Comparison of ENCODE assay signal across 8 cellular contexts in genomic region chr2:68909793-68910674, GRCh38. TPM values are rescaled to one million over a fixed set of nuclear protein-coding genes. Genes with fewer than 3 reads are reported as not detected.
DNase-seq lines count a peak whose midpoint lies in the region; ATAC-seq and TF ChIP-seq lines count a peak whose summit lies in the region.

No MANE protein-coding gene starts in this region.

- CTCF ChIA-PET in IMR-90 (lab: Yijun Ruan, JAX) = interaction anchor here (0.7 to 1.4 kb wide), 8 partner anchors 94 to 443 kb away, joined by 3 to 7 read pairs (median 3); partner anchors contain the start of gene FBXO48

- H3K9me1 ChIP-seq in IMR-90 (ENCODE audit: insufficient read depth, low read length) = peaks cover 6% of the 10 kb centered on the region; the same call in 1 of the 2 replicates

- H3K36me3 ChIP-seq in IMR-90 (ENCODE audit: control insufficient read depth, insufficient read depth, low read length) = no peaks in the 10 kb centered on the region
- H3K36me3 ChIP-seq in OCI-LY1 (ENCODE audit: insufficient read depth, low read length) = no peaks in the 10 kb centered on the region
- no peaks in the 10 kb centered on the region for H3K36me3 ChIP-seq in esophagus muscularis mucosa
- no peaks in the 10 kb centered on the region for H3K36me3 ChIP-seq in testis (ENCODE audit: low read depth, missing control alignments)

- no peaks in the 10 kb centered on the region for H3K79me1 ChIP-seq in IMR-90 (ENCODE audit: low read depth in 1 of 2, low read length in 2 of 2)

- no peaks in the 10 kb centered on the region for H3K27me3 Mint-ChIP-seq in neural crest cell (ENCODE audit: low read depth)

- H3K56ac ChIP-seq in IMR-90 (ENCODE audit: extremely low read depth, insufficient read depth, low read length) = no peak overlapping the region

- no peak overlapping the region for H3K4me3 Mint-ChIP-seq in neural crest cell

- H3K9me2 ChIP-seq in OCI-LY1 (ENCODE audit: low read depth, low read length) = no peaks in the 10 kb centered on the region

- no peak overlapping the region for H3K4ac ChIP-seq in IMR-90 (ENCODE audit: low read depth, low read length)

- H3K23ac ChIP-seq in IMR-90 (ENCODE audit: low read depth, low read length) = no peak overlapping the region

- H3K36me3 Mint-ChIP-seq in neural crest cell (ENCODE audit: low read depth) = no peaks in the 10 kb centered on the region

- H3K4me3 ChIP-seq in IMR-90 (ENCODE audit: insufficient read depth, low read depth, low read length) (no peak overlapping the region), OCI-LY1 (ENCODE audit: low read depth, low read length, poor library complexity, severe bottlenecking) (no peak overlapping the region), esophagus muscularis mucosa (no peak overlapping the region), testis (no peak overlapping the region)

- WGBS in IMR-90 (ENCODE audit: extremely low coverage in 2 of 2, insufficient read length in 1 of 2), 2 experiments = no CpG with 5 or more reads among the region's 3 CpGs
- WGBS in esophagus muscularis mucosa = 73% methylated on average over 3 of the region's 3 CpGs
- 65% methylated on average over 3 of the region's 3 CpGs for WGBS in testis, 2 donors

- H3K9ac ChIP-seq in IMR-90 (ENCODE audit: low read depth, low read length) = no peak overlapping the region
- H3K9ac ChIP-seq in OCI-LY1 (ENCODE audit: low read length) = no peak overlapping the region

- no peak overlapping the region for H2BK120ac ChIP-seq in IMR-90 (ENCODE audit: low read depth, low read length)

- no peak overlapping the region for H3K27ac Mint-ChIP-seq in neural crest cell (ENCODE audit: unreplicated experiment)

- no peak overlapping the region for H2AFZ ChIP-seq in IMR-90 (replicated peaks; ENCODE audit: low read length, poor library complexity)
- no peak overlapping the region for H2AFZ ChIP-seq in OCI-LY1 (ENCODE audit: low read length)

- H3K27ac ChIP-seq in IMR-90 (ENCODE audit: insufficient read depth, low read length) (no peak overlapping the region), OCI-LY1 (ENCODE audit: low read depth, low read length, poor library complexity, severe bottlenecking) (peak overlapping the region; percentile 97), esophagus muscularis mucosa (replicated peaks in 1 of 4) (no peak overlapping the region), testis (no peak overlapping the region)

- peak; percentile 90 for TF ChIP-seq CTCF in IMR-90 (conservative IDR thresholded peaks at IDR 0.05; ENCODE audit: low read depth, low read length)
- peak; percentile 92 for TF ChIP-seq CTCF in OCI-LY1 (IDR thresholded peaks at IDR 0.05; ENCODE audit: low read length)
- peak; percentile 86 to 94 (median 87) for TF ChIP-seq CTCF in esophagus muscularis mucosa (IDR thresholded peaks at IDR 0.05)
- TF ChIP-seq CTCF in neural crest cell (conservative IDR thresholded peaks at IDR 0.05) = peak; percentile 79
- TF ChIP-seq CTCF in testis (IDR thresholded peaks at IDR 0.05) = peak; percentile 86 to 97 (median 88)

- dilution Hi-C loops in IMR-90 (cut with HindIII; ENCODE audit: low sequenced_read_pairs, unreplicated experiment) = no loop called here

- H3K4me1 ChIP-seq in IMR-90 (ENCODE audit: control insufficient read depth, insufficient read depth, low read length) (peaks cover 10% of the 10 kb centered on the region), OCI-LY1 (ENCODE audit: insufficient read depth, low read length, severe bottlenecking) (peaks cover 32% of the 10 kb centered on the region), esophagus muscularis mucosa (peaks cover 9 to 17% (median 15%) of the 10 kb centered on the region in 4 donors), testis (peaks cover 8% of the 10 kb centered on the region)

- no peak overlapping the region for H2AK5ac ChIP-seq in IMR-90 (ENCODE audit: low read depth, low read length)

- DNase-seq in ACHN (peak; percentile 75), IMR-90 (peak; percentile 82), activated T-cell treated with anti-CD3 and anti-CD28 coated beads for 24 hours (ENCODE audit: low read depth) (peak; percentile 64), esophagus muscularis mucosa (ENCODE audit: extremely low spot score) (no peak), neural crest cell (ENCODE audit: low read depth, low spot score) (peak; percentile 72), testis (peak; percentile 88)

- TF ChIP-seq RAD21 in IMR-90 (IDR thresholded peaks at IDR 0.05; ENCODE audit: low read length) = peak; percentile 95

- H4K91ac ChIP-seq in IMR-90 (ENCODE audit: insufficient read depth, low read depth, low read length) = no peak overlapping the region

- H3F3A ChIP-seq in OCI-LY1 (ENCODE audit: insufficient read depth, low read length) = no peaks in the 10 kb centered on the region

- in situ Hi-C loops in ACHN (cut with HindIII; ENCODE audit: low pct_ligation_motif_present, low pct_unique_long_range_greater_than_20kb, low sequenced_read_pairs) (no loop called here), IMR-90 (cut with MboI; ENCODE audit: low sequenced_read_pairs) (loop anchor here (5.0 kb wide), 1 partner anchor 163 kb away; no protein-coding TSS in a partner anchor)

- H3K27me3 ChIP-seq in IMR-90 (ENCODE audit: control insufficient read depth, insufficient read depth, low read length) (no peaks in the 10 kb centered on the region), OCI-LY1 (ENCODE audit: insufficient read depth, low read length) (no peaks in the 10 kb centered on the region), esophagus muscularis mucosa (no peaks in the 10 kb centered on the region), testis (no peaks in the 10 kb centered on the region)

- POLR2A ChIA-PET in IMR-90 (lab: Charles Lee; ENCODE audit: unreplicated experiment) = no interaction called here

- intact Hi-C loops in IMR-90 (cut with micrococcal nuclease) = loop anchor here (1.0 to 5.0 kb wide), 3 partner anchors 53 to 201 kb away; no protein-coding TSS in a partner anchor
- intact Hi-C loops in esophagus muscularis mucosa (cut with DNase I) = loop anchor here (1.0 kb wide), 1 partner anchor 159 kb away; no protein-coding TSS in a partner anchor
- intact Hi-C loops in testis (cut with DNase I; ENCODE audit: low total_unique reads) = loop anchor here (10.0 kb wide), 1 partner anchor 165 kb away; no protein-coding TSS in a partner anchor

- no peak overlapping the region for H4K5ac ChIP-seq in IMR-90 (ENCODE audit: low read depth, low read length)

- TF ChIP-seq POLR2A in GM18505 (IDR thresholded peaks at IDR 0.05; ENCODE audit: borderline replicate concordance, extremely low read depth, insufficient read depth, insufficient read length) (no peak), IMR-90 (IDR thresholded peaks at IDR 0.05; ENCODE audit: low read depth, low read length) (no peak), esophagus muscularis mucosa (IDR thresholded peaks at IDR 0.05; ENCODE audit: low read depth) (no peak), testis (IDR thresholded peaks at IDR 0.05) (no peak)

- no peaks in the 10 kb centered on the region for H3K9me3 Mint-ChIP-seq in neural crest cell

- no peak overlapping the region for H3K14ac ChIP-seq in IMR-90 (replicated peaks; ENCODE audit: low read depth, low read length)

- no peak overlapping the region for H2BK15ac ChIP-seq in IMR-90 (ENCODE audit: low read depth, low read length)

- no peak overlapping the region for H2BK20ac ChIP-seq in IMR-90 (ENCODE audit: low read depth, low read length)

- no peaks in the 10 kb centered on the region for H3K79me2 ChIP-seq in OCI-LY1 (ENCODE audit: insufficient read depth, low read length)

- H2BK5ac ChIP-seq in IMR-90 (ENCODE audit: low read depth, low read length, poor library complexity, severe bottlenecking) = no peak overlapping the region

- H4K8ac ChIP-seq in IMR-90 (ENCODE audit: low read depth in 2 of 2, low read length in 2 of 2) = no peak overlapping the region

- H4K20me1 ChIP-seq in IMR-90 (ENCODE audit: insufficient read depth, low read length) (no peaks in the 10 kb centered on the region), OCI-LY1 (ENCODE audit: insufficient read depth, low read length) (no peaks in the 10 kb centered on the region)

- H3K4me2 ChIP-seq in IMR-90 (ENCODE audit: low read depth, low read length) (no peak overlapping the region), OCI-LY1 (ENCODE audit: low read length) (no peak overlapping the region)

- peak; percentile 40 for ATAC-seq in GM18505 (IDR thresholded peaks at IDR 0.05; ENCODE audit: unreplicated experiment)
- ATAC-seq in IMR-90 (ENCODE audit: low read depth) = peak; percentile 83

- no peak overlapping the region for H3K18ac ChIP-seq in IMR-90 (ENCODE audit: low read depth, low read length)

- no peaks in the 10 kb centered on the region for H3K4me1 Mint-ChIP-seq in neural crest cell

- H3K9me3 ChIP-seq in IMR-90 (ENCODE audit: control insufficient read depth, insufficient read depth, low read length) (no peaks in the 10 kb centered on the region), OCI-LY1 (ENCODE audit: low read length) (no peaks in the 10 kb centered on the region), esophagus muscularis mucosa (no peaks in the 10 kb centered on the region), testis (no peaks in the 10 kb centered on the region)

- no TSS peak for BruUV-seq in IMR-90 (replicated peaks; lab: Mats Ljungman, UMichigan)

- TF ChIP-seq EP300 in esophagus muscularis mucosa (IDR thresholded peaks at IDR 0.05) = no peak

- H2AK9ac ChIP-seq in IMR-90 (replicated peaks; ENCODE audit: low read depth, low read length, poor library complexity) = no peak overlapping the region

TF ChIP-seq in IMR-90, 13 proteins besides CTCF, POLR2A, EP300 and RAD21 (continues in another document):
- TF ChIP-seq SMC3 (IDR thresholded peaks at IDR 0.05; ENCODE audit: low read depth, low read length) (peak; percentile 92), CHD1 (IDR thresholded peaks at IDR 0.05; ENCODE audit: low read depth, low read length) (no peak)

RNA-seq across cellular contexts. Expression of gene BMP10, which starts 38.8 kb away (rescaled TPM):
- not detected in 2 replicates for total RNA-seq in IMR-90 (2012; rRNA removed)
- not detected in 2 replicates for polyA plus RNA-seq in IMR-90 (2012; rRNA removed)
- not detected in 2 replicates for polyA plus RNA-seq in IMR-90 (2012; cell fraction: cytosol; rRNA removed)
- not detected in 2 replicates for polyA plus RNA-seq in IMR-90 (2012; cell fraction: nucleus; rRNA removed; ENCODE audit: low replicate concordance)
- not detected for total RNA-seq in esophagus muscularis mucosa
- not detected in 2 replicates for total RNA-seq in neural crest cell
- not detected for total RNA-seq in testis
- 0.26 TPM for polyA plus RNA-seq in testis (ENCODE audit: insufficient read depth, low read depth, low replicate concordance)

RNA-seq across cellular contexts. Expression of gene GKN2, which starts 42.7 kb away (rescaled TPM):
- not detected in 2 replicates for total RNA-seq in IMR-90 (2012; rRNA removed)
- polyA plus RNA-seq in IMR-90 (2012; rRNA removed) = not detected in 2 replicates
- polyA plus RNA-seq in IMR-90 (2012; cell fraction: cytosol; rRNA removed) = not detected in 2 replicates
- polyA plus RNA-seq in IMR-90 (2012; cell fraction: nucleus; rRNA removed; ENCODE audit: low replicate concordance) = not detected in 2 replicates
- not detected for total RNA-seq in esophagus muscularis mucosa
- not detected in 2 replicates for total RNA-seq in neural crest cell
- total RNA-seq in testis = not detected
- not detected for polyA plus RNA-seq in testis (ENCODE audit: insufficient read depth, low read depth, low replicate concordance)
